12 cellular contexts compared by ENCODE assay signal in the genomic region with DNA sequence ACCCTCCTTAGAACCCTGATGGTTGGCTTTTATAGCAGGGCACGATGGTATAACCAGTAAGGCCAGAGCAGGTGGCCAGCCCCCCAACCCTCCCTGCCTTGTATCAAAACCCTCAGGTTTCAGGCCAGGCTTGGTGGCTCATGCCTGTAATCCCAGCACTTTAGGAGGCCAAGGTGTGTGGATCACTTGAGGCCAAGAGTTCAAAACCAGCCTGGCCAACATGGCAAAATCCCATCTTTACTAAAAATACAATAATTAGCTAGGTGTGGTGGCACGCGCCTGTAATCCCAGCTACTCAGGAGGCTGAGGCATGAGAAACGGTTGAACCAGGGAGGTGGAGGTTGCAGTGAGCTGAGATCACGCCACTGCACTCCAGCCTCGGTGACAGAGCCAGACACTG. TPM values are rescaled to one million over a fixed set of nuclear protein-coding genes. Genes with fewer than 3 reads are reported as not detected.
"Had no signal": no experiment of that assay in that cellular context is flagged by ENCODE, and none has a peak within 500 bp of the region (broad histone marks: within the 10 kb centered on the region; RNA-seq: fewer than 3 reads in every experiment).

No MANE protein-coding gene starts in this region.

RNA-seq across cellular contexts. Expression of a gene that starts 50.0 kb away (rescaled TPM):
- total RNA-seq: subcutaneous adipose tissue, suprapubic skin, temporal lobe, thoracic aorta, thyroid gland, tibial nerve, transverse colon, upper lobe of right lung, ureter, urinary bladder, uterus, vagina had no signal
- polyA plus RNA-seq: urinary bladder had no signal
